3 cellular contexts compared by ENCODE assay signal in genomic region chr19:35014774-35015173, GRCh38. TPM values are rescaled to one million over a fixed set of nuclear protein-coding genes. Genes with fewer than 3 reads are reported as not detected.
"Had no signal": no experiment of that assay in that cellular context is flagged by ENCODE, and none has a peak within 500 bp of the region (broad histone marks: within the 10 kb centered on the region; RNA-seq: fewer than 3 reads in every experiment).

No MANE protein-coding gene starts in this region.

RNA-seq across cellular contexts. Expression of gene HPN, which starts 26.7 kb away (rescaled TPM):
- total RNA-seq: bronchial epithelial cell, endothelial cell of umbilical vein, foreskin keratinocyte had no signal
- polyA plus RNA-seq: foreskin keratinocyte had no signal
